8 cellular contexts compared by ENCODE assay signal in genomic region chr16:89167425-89167941, GRCh38. TPM values are rescaled to one million over a fixed set of nuclear protein-coding genes. Genes with fewer than 3 reads are reported as not detected.
DNase-seq lines count a peak whose midpoint lies in the region; ATAC-seq and TF ChIP-seq lines count a peak whose summit lies in the region.

No MANE protein-coding gene starts in this region.

- H3K36me3 ChIP-seq in MM.1S (replicated peaks; ENCODE audit: insufficient read depth, low read length) = no peaks in the 10 kb centered on the region
- no peaks in the 10 kb centered on the region for H3K36me3 ChIP-seq in heart right ventricle
- H3K36me3 ChIP-seq in psoas muscle (ENCODE audit: insufficient read depth in 1 of 2, low read depth in 1 of 2) = no peaks in the 10 kb centered on the region
- H3K36me3 ChIP-seq in aorta (ENCODE audit: control insufficient read depth in 1 of 2, insufficient read depth in 2 of 2, low read length in 1 of 2) = no peaks in the 10 kb centered on the region

- no peaks in the 10 kb centered on the region for H3K79me2 ChIP-seq in MM.1S (ENCODE audit: low read length)

- no peaks in the 10 kb centered on the region for H3K9me3 ChIP-seq in MM.1S (replicated peaks; ENCODE audit: insufficient read depth, low read length)
- H3K9me3 ChIP-seq in heart right ventricle = no peaks in the 10 kb centered on the region
- H3K9me3 ChIP-seq in psoas muscle = no peaks in the 10 kb centered on the region
- H3K9me3 ChIP-seq in aorta (ENCODE audit: control insufficient read depth, low read length) = no peaks in the 10 kb centered on the region

- intact Hi-C loops in heart right ventricle (cut with DNase I) = loop anchor here (2.0 to 10.0 kb wide), 11 partner anchors 223 to 725 kb away; partner anchors contain the start of gene APRT (in 3 of the 10)
- intact Hi-C loops in psoas muscle (cut with DNase I) = loop anchor here (2.0 to 5.0 kb wide), 4 partner anchors 225 to 430 kb away; no protein-coding TSS in a partner anchor
- intact Hi-C loops in aorta (cut with DNase I) = no loop called here

- H3K27ac ChIP-seq in MM.1S (ENCODE audit: low read length) (no peak overlapping the region), heart right ventricle (no peak overlapping the region), psoas muscle (no peak overlapping the region), aorta (ENCODE audit: low read depth in 1 of 2, low read length in 2 of 2) (no peak overlapping the region)

- H3K4me3 ChIP-seq in MM.1S (ENCODE audit: low read length) (no peak overlapping the region), heart right ventricle (no peak overlapping the region), psoas muscle (no peak overlapping the region), aorta (ENCODE audit: low read length in 2 of 2) (no peak overlapping the region)

- H3K4me1 ChIP-seq in MM.1S (ENCODE audit: low read length) (no peaks in the 10 kb centered on the region), heart right ventricle (peaks cover 0 to 25% (median 17%) of the 10 kb centered on the region in 9 donors), psoas muscle (peaks cover 4% of the 10 kb centered on the region), aorta (ENCODE audit: control insufficient read depth in 1 of 2, insufficient read depth in 2 of 2, low read length in 2 of 2) (no peaks in the 10 kb centered on the region)

- TF ChIP-seq CTCF in MM.1S (IDR thresholded peaks at IDR 0.05; ENCODE audit: low read length) (peak; percentile 59), heart right ventricle (IDR thresholded peaks at IDR 0.05) (peak; percentile 64 to 86 (median 82)), psoas muscle (IDR thresholded peaks at IDR 0.05) (peak; percentile 80)

- H3K27me3 ChIP-seq in MM.1S (replicated peaks; ENCODE audit: insufficient read depth, low read length) (no peaks in the 10 kb centered on the region), heart right ventricle (peaks cover 14 to 76% (median 58%) of the 10 kb centered on the region in 7 donors), psoas muscle (ENCODE audit: insufficient read depth in 3 of 3, low read length in 2 of 3) (peaks cover 0 to 28% (median 2%) of the 10 kb centered on the region in 3 donors), aorta (ENCODE audit: control insufficient read depth in 1 of 2, insufficient read depth in 2 of 2, low read length in 1 of 2) (peaks cover 0 to 1% of the 10 kb centered on the region in 2 donors)

- WGBS in heart right ventricle, 2 donors = 15 to 16% methylated on average over 17 to 18 of the region's 18 CpGs
- 17 to 22% (median 17%) methylated on average over 11 to 18 of the region's 18 CpGs for WGBS in psoas muscle, 3 donors
- 16 to 21% methylated on average over 13 to 18 of the region's 18 CpGs for WGBS in aorta, 2 donors

- H3K27ac Mint-ChIP-seq in activated naive CD8-positive, alpha-beta T cell treated with anti-CD3 and anti-CD28 coated beads for 36 hours = no peak overlapping the region

- no peaks in the 10 kb centered on the region for H3F3A ChIP-seq in MM.1S (ENCODE audit: insufficient read depth, low read length)

- no peak overlapping the region for H3K9ac ChIP-seq in MM.1S (ENCODE audit: low read length)

- DNase-seq in ELR (ENCODE audit: low read depth) (peak; percentile 83), MM.1S (peak; percentile 34), SW 1271 (lab: John Stamatoyannopoulos, UW) (peak; percentile 44 to 53), heart right ventricle (peak; percentile 74 to 88), psoas muscle (peak; percentile 86 to 93), aorta (peak; percentile 85 to 92)
- peak; percentile 86 for DNase-seq in activated naive CD8-positive, alpha-beta T cell treated with anti-CD3 and anti-CD28 coated beads for 36 hours

- H3K4me2 ChIP-seq in MM.1S (ENCODE audit: low read depth, low read length) = peak overlapping the region; percentile 52; the same call in 1 of the 2 replicates

- H3K9me2 ChIP-seq in MM.1S (replicated peaks; ENCODE audit: insufficient read depth, low read length) = no peaks in the 10 kb centered on the region

- no peak overlapping the region for H2AFZ ChIP-seq in MM.1S (ENCODE audit: low read length)

- H3K4me3 Mint-ChIP-seq in activated naive CD8-positive, alpha-beta T cell treated with anti-CD3 and anti-CD28 coated beads for 36 hours = no peak overlapping the region

- peaks cover 5% of the 10 kb centered on the region for H3K4me1 Mint-ChIP-seq in activated naive CD8-positive, alpha-beta T cell treated with anti-CD3 and anti-CD28 coated beads for 36 hours

- H3K27me3 Mint-ChIP-seq in activated naive CD8-positive, alpha-beta T cell treated with anti-CD3 and anti-CD28 coated beads for 36 hours = peaks cover 6% of the 10 kb centered on the region

- H4K20me1 ChIP-seq in MM.1S (ENCODE audit: insufficient read depth, low read length) = no peaks in the 10 kb centered on the region

- peak; percentile 61 to 86 (median 76) for ATAC-seq in heart right ventricle
- ATAC-seq in psoas muscle = peak; percentile 53 to 68 (median 56)
- peak; percentile 55 for ATAC-seq in aorta (ENCODE audit: low FRiP score)
- ATAC-seq in GM18867 (IDR thresholded peaks at IDR 0.05; ENCODE audit: unreplicated experiment) = no peak

- H3K9me3 Mint-ChIP-seq in activated naive CD8-positive, alpha-beta T cell treated with anti-CD3 and anti-CD28 coated beads for 36 hours = no peaks in the 10 kb centered on the region

- no peaks in the 10 kb centered on the region for H3K36me3 Mint-ChIP-seq in activated naive CD8-positive, alpha-beta T cell treated with anti-CD3 and anti-CD28 coated beads for 36 hours

RNA-seq across cellular contexts. Expression of gene CDH15, which starts 4.1 kb away (rescaled TPM):
- not detected for total RNA-seq in activated naive CD8-positive, alpha-beta T cell treated with anti-CD3 and anti-CD28 coated beads for 36 hours
- total RNA-seq in heart right ventricle (under 1 TPM in 2 of 10 donors, not detected in 8; 0.08 to 0.16 TPM), psoas muscle (10 to 100 TPM; 36.7 to 62.8 (median 51.1) TPM), aorta (under 1 TPM in 1 of 2 donors, not detected in 1; 0.21 TPM)
- polyA plus RNA-seq in heart right ventricle (under 1 TPM in 1 of 2 donors, not detected in 1; 0.45 TPM), psoas muscle (10 to 100 TPM; 18.0 to 32.9 (median 19.9) TPM), aorta (under 1 TPM in 1 of 2 donors, not detected in 1; 0.08 TPM)

RNA-seq across cellular contexts. Expression of gene SLC22A31, which starts 32.9 kb away (rescaled TPM):
- not detected for total RNA-seq in activated naive CD8-positive, alpha-beta T cell treated with anti-CD3 and anti-CD28 coated beads for 36 hours
- under 1 TPM in 1 of 10 donors, not detected in 9; 0.36 TPM for total RNA-seq in heart right ventricle
- polyA plus RNA-seq in heart right ventricle = under 1 TPM in 1 of 2 donors, not detected in 1; 0.20 TPM
- total RNA-seq in psoas muscle = not detected
- under 1 TPM in 1 of 3 donors, not detected in 2; 0.03 TPM for polyA plus RNA-seq in psoas muscle
- 1 to 10 TPM in 1 of 2 donors, not detected in 1; 4.0 TPM for total RNA-seq in aorta
- polyA plus RNA-seq in aorta = 1 to 10 TPM in 1 of 2 donors, under 1 TPM in 1; 0.75 to 2.9 TPM

RNA-seq across cellular contexts. Expression of gene ZNF778, which starts 50.0 kb away (rescaled TPM):
- total RNA-seq in activated naive CD8-positive, alpha-beta T cell treated with anti-CD3 and anti-CD28 coated beads for 36 hours = 1 to 10 TPM; 8.9 to 9.6 TPM
- total RNA-seq in heart right ventricle (10 to 100 TPM in 2 of 10 donors, 1 to 10 TPM in 8; 5.9 to 11.3 (median 8.8) TPM), psoas muscle (10 to 100 TPM; 10.2 to 15.3 (median 12.4) TPM), aorta (10 to 100 TPM; 12.7 to 14.9 TPM)
- polyA plus RNA-seq in heart right ventricle (1 to 10 TPM; 1.7 to 1.8 TPM), psoas muscle (1 to 10 TPM; 2.2 to 9.0 (median 4.6) TPM), aorta (1 to 10 TPM; 2.6 to 3.2 TPM)

Comparison
In these comparisons a context has a peak if more than half of its experiments do, and no peak if none do; other contexts are left out.
1. DNase-seq: peak in every context shown above with its lines; median percentile 90 in psoas muscle; 88 in aorta; 86 in activated naive CD8-positive, alpha-beta T cell treated with anti-CD3 and anti-CD28 coated beads for 36 hours; 83 in ELR; 81 in heart right ventricle; 48 in SW 1271; 34 in MM.1S.
2. RNA of gene CDH15, which starts 4.1 kb away (total RNA-seq): 36.7 to 62.8 TPM in psoas muscle; 0.21 TPM in aorta, not detected in activated naive CD8-positive, alpha-beta T cell treated with anti-CD3 and anti-CD28 coated beads for 36 hours and 0.08 to 0.16 TPM in heart right ventricle; every median in the first group is over 10 times any median in the second.
3. intact Hi-C loops: an anchor here in heart right ventricle (2.0 to 10.0 kb wide) and psoas muscle (2.0 to 5.0 kb wide); none called in aorta.
4. Peak in every context shown above with its lines, with median percentiles within 50 percentile points of each other: CTCF ChIP-seq.